17 cellular contexts compared by ENCODE assay signal in genomic region chr16:6032438-6032837, GRCh38.
"Had no signal": no experiment of that assay in that cellular context is flagged by ENCODE, and none has a peak within 500 bp of the region (broad histone marks: within the 10 kb centered on the region; RNA-seq: fewer than 3 reads in every experiment).

No MANE protein-coding gene starts in this region.

- H3K4me1 ChIP-seq: thyroid gland, uterus had no signal

- H3K36me3 Mint-ChIP-seq: activated naive CD4-positive, alpha-beta T cell treated with anti-CD3 and anti-CD28 coated beads, Interleukin-2, amount 50 U/mL, for 72 hours; immature natural killer cell; stimulated activated effector memory CD8-positive, alpha-beta T cell treated with anti-CD3 and anti-CD28 coated beads, Interleukin-12 subunit alpha, Interleukin-12 subunit beta, amount 100 ng/mL, for 72 hours had no signal

- H3K27me3 ChIP-seq: thyroid gland, uterus had no signal

- H3K4me3 Mint-ChIP-seq: activated B cell treated with CpG ODN at 0.5 μM for 24 hours; activated CD8-positive, alpha-beta T cell treated with anti-CD3 and anti-CD28 coated beads, Interleukin-2, amount 10 ng/mL, durations not matched to agents 7 days and 5 days; immature natural killer cell; nephron; stimulated activated effector memory CD8-positive, alpha-beta T cell treated with anti-CD3 and anti-CD28 coated beads, Interleukin-12 subunit alpha, Interleukin-12 subunit beta, amount 100 ng/mL, for 72 hours had no signal

- H3K27me3 Mint-ChIP-seq: activated B cell treated with CpG ODN at 0.5 μM for 24 hours had no signal

- H3K9me3 Mint-ChIP-seq: nephron had no signal

- ATAC-seq: activated CD8-positive, alpha-beta T cell treated with anti-CD3 and anti-CD28 coated beads, Interleukin-2, amount 10 ng/mL, durations not matched to agents 7 days and 5 days; activated naive CD4-positive, alpha-beta T cell treated with anti-CD3 and anti-CD28 coated beads, Interleukin-2, amount 50 U/mL, for 72 hours; stimulated activated effector memory CD8-positive, alpha-beta T cell treated with anti-CD3 and anti-CD28 coated beads, Interleukin-12 subunit alpha, Interleukin-12 subunit beta, amount 100 ng/mL, for 72 hours had no signal

- H3K4me1 Mint-ChIP-seq: activated B cell treated with CpG ODN at 0.5 μM for 24 hours; immature natural killer cell; nephron; stimulated activated effector memory CD8-positive, alpha-beta T cell treated with anti-CD3 and anti-CD28 coated beads, Interleukin-12 subunit alpha, Interleukin-12 subunit beta, amount 100 ng/mL, for 72 hours had no signal

- H3K9me3 ChIP-seq: thyroid gland, uterus had no signal

- H3K27ac ChIP-seq: thyroid gland, uterus had no signal

- H3K36me3 ChIP-seq: thyroid gland, uterus had no signal

- H3K4me3 ChIP-seq: thyroid gland, uterus had no signal

- DNase-seq: activated B cell treated with CpG ODN at 0.5 μM for 24 hours; activated CD4-positive, alpha-beta T cell treated with anti-CD3 and anti-CD28 coated beads for 48 hours; activated CD8-positive, alpha-beta memory T cell treated with anti-CD3 and anti-CD28 coated beads, Interleukin-2, amount 50 U/mL, for 4 hours; activated CD8-positive, alpha-beta T cell treated with anti-CD3 and anti-CD28 coated beads, Interleukin-2, amount 10 ng/mL, durations not matched to agents 7 days and 5 days; activated effector memory CD4-positive, alpha-beta T cell treated with anti-CD3 and anti-CD28 coated beads, Interleukin-2, amount 50 U/mL, for 16 hours; activated T-cell treated with anti-CD3 and anti-CD28 coated beads, Interleukin-2, amount 50 U/mL, for 48 hours; effector memory CD4-positive, alpha-beta T cell; foreskin fibroblast; immature natural killer cell; mesendoderm; stimulated activated CD4-positive, alpha-beta T cell treated with anti-CD3 and anti-CD28 coated beads, Interleukin-12 subunit alpha, Interleukin-12 subunit beta, amount 100 ng/mL, for 4 hours; stimulated activated CD4-positive, alpha-beta T cell treated with anti-CD3 and anti-CD28 coated beads, Interleukin-2, amount 100 ng/mL, for 24 hours; thyroid gland; uterus had no signal

- H3K27ac Mint-ChIP-seq: activated B cell treated with CpG ODN at 0.5 μM for 24 hours; activated CD8-positive, alpha-beta T cell treated with anti-CD3 and anti-CD28 coated beads, Interleukin-2, amount 10 ng/mL, durations not matched to agents 7 days and 5 days; activated naive CD4-positive, alpha-beta T cell treated with anti-CD3 and anti-CD28 coated beads, Interleukin-2, amount 50 U/mL, for 72 hours; immature natural killer cell; nephron; stimulated activated effector memory CD8-positive, alpha-beta T cell treated with anti-CD3 and anti-CD28 coated beads, Interleukin-12 subunit alpha, Interleukin-12 subunit beta, amount 100 ng/mL, for 72 hours had no signal
